In genomic region chr19:57434386-57435061, GRCh38 we compare ENCODE assay signal across 8 cellular contexts. TPM values are rescaled to one million over a fixed set of nuclear protein-coding genes. Genes with fewer than 3 reads are reported as not detected.
DNase-seq lines count a peak whose midpoint lies in the region; ATAC-seq, FAIRE-seq and TF ChIP-seq lines count a peak whose summit lies in the region.

No MANE protein-coding gene starts in this region.

- 46% methylated on average over 15 of the region's 15 CpGs for WGBS in A549 (ENCODE audit: missing lambda C conversion rate)

- in situ Hi-C loops in ACHN (cut with HindIII; ENCODE audit: low pct_ligation_motif_present, low pct_unique_long_range_greater_than_20kb, low sequenced_read_pairs) = no loop called here

- ATAC-seq in A549 (peak; percentile 13 to 25; a peak in 3 of 6 replicates), GM18868 (IDR thresholded peaks at IDR 0.05; ENCODE audit: unreplicated experiment) (peak; percentile 15)
- no peak for ATAC-seq in central memory CD8-positive, alpha-beta T cell (replicated peaks; ENCODE audit: extremely low read depth, poor library complexity, severe bottlenecking)

- no peak for FAIRE-seq in A549 (lab: Jason Lieb, UNC)

- POLR2A ChIA-PET in A549 (lab: Yijun Ruan, JAX) = interaction anchor here (0.6 kb wide), 1 partner anchor 568 kb away, joined by 3 read pairs; the partner anchor contains the start of gene ZNF606

- no peaks in the 10 kb centered on the region for H3K27me3 Mint-ChIP-seq in central memory CD8-positive, alpha-beta T cell

- no peak for TF ChIP-seq POLR2A in A549 (IDR thresholded peaks at IDR 0.05; ENCODE audit: low read length)

- H3K4me1 Mint-ChIP-seq in central memory CD8-positive, alpha-beta T cell = peaks cover 34% of the 10 kb centered on the region

- DNase-seq in A549 (ENCODE audit: low read depth in 1 of 2, low spot score in 1 of 2) (no peak), HuH-7 (ENCODE audit: low spot score) (peak; percentile 20), ACHN (no peak)
- no peak for DNase-seq in central memory CD8-positive, alpha-beta T cell (ENCODE audit: low spot score in 2 of 2)
- DNase-seq in stimulated activated naive CD4-positive, alpha-beta T cell treated with Interleukin-2 at 50 U/mL for 16 hours (lab: John Stamatoyannopoulos, UW) = no peak
- DNase-seq in stimulated activated CD4-positive, alpha-beta T cell treated with anti-CD3 and anti-CD28 coated beads, Interleukin-15, amount 100 ng/mL, for 24 hours = no peak

- H3K4me1 ChIP-seq in A549 = no peaks in the 10 kb centered on the region
- peaks cover 0 to 18% of the 10 kb centered on the region in 2 donors for H3K4me1 ChIP-seq in muscle layer of duodenum (ENCODE audit: control insufficient read depth in 1 of 2, insufficient read depth in 2 of 2, low read length in 2 of 2)

- H3K9me3 Mint-ChIP-seq in central memory CD8-positive, alpha-beta T cell = peaks cover 5% of the 10 kb centered on the region

- CTCF ChIA-PET in A549 (lab: Yijun Ruan, JAX) = interaction anchor here (0.7 to 0.9 kb wide), 2 partner anchors 17 to 20 kb away, joined by 3 read pairs; no protein-coding TSS in a partner anchor

- H3K27me3 ChIP-seq in muscle layer of duodenum (ENCODE audit: low read depth, low read length) = no peaks in the 10 kb centered on the region

- H3K4me3 Mint-ChIP-seq in central memory CD8-positive, alpha-beta T cell = peak overlapping the region; percentile 91

- H3K36me3 Mint-ChIP-seq in central memory CD8-positive, alpha-beta T cell (ENCODE audit: insufficient read depth) = peaks cover 6% of the 10 kb centered on the region

- peaks cover 0 to 13% of the 10 kb centered on the region in 2 donors for H3K36me3 ChIP-seq in muscle layer of duodenum (ENCODE audit: control insufficient read depth in 1 of 2, insufficient read depth in 2 of 2, low read length in 2 of 2)

- no peak for TF ChIP-seq EP300 in A549 (IDR thresholded peaks at IDR 0.05)

- H3K27ac ChIP-seq in A549 = peak overlapping the region; percentile 52 to 61
- H3K27ac ChIP-seq in muscle layer of duodenum (ENCODE audit: low read length) = no peak overlapping the region

- H3K9me3 ChIP-seq in A549 = peaks cover 79% of the 10 kb centered on the region
- peaks cover 0 to 5% of the 10 kb centered on the region in 2 donors for H3K9me3 ChIP-seq in muscle layer of duodenum (ENCODE audit: control insufficient read depth in 1 of 2, low read length in 2 of 2)

- peak overlapping the region; percentile 77 for H3K4me2 ChIP-seq in A549

- TF ChIP-seq RAD21 in A549 (conservative IDR thresholded peaks at IDR 0.05 in 1 of 2, IDR thresholded peaks at IDR 0.05 in 1 of 2) = no peak

- no peak for TF ChIP-seq CTCF in A549 (IDR thresholded peaks at IDR 0.05)

- H3K4me3 ChIP-seq in A549 (peak overlapping the region; percentile 85), muscle layer of duodenum (ENCODE audit: low read depth in 1 of 2, low read length in 2 of 2) (peak overlapping the region; percentile 67 to 95)

- H3K27ac Mint-ChIP-seq in central memory CD8-positive, alpha-beta T cell (ENCODE audit: low read depth) = peak overlapping the region; percentile 92

TF ChIP-seq in A549, 52 proteins besides CTCF, POLR2A, EP300 and RAD21:
- 0 out of 2 replicates have a peak, but pooled peaks have one; percentile 29 for TF ChIP-seq CHD4 (IDR thresholded peaks at IDR 0.05; ENCODE audit: borderline replicate concordance)
- TF ChIP-seq ZC3H11A (IDR thresholded peaks at IDR 0.05) = no peak

RNA-seq across cellular contexts. Expression of gene ZNF749, which starts 0.6 kb away (rescaled TPM):
- polyA plus RNA-seq in A549 (2011; rRNA removed) (25.2 and 30.9 TPM in 2 replicates), A549 (2017; fragmentation: RNase III; extraction: RNeasy Plus Mini Kit Qiagen cat#74134 plus additional on column Dnase treatment) (11.7 to 12.6 TPM (median 12.4 TPM) in 3 replicates)
- polyA plus RNA-seq in A549 (2012; cell fraction: cytosol; rRNA removed) = 17.0 and 18.6 TPM in 2 replicates
- polyA plus RNA-seq in A549 (2012; cell fraction: nucleus; rRNA removed) = 10.6 and 10.7 TPM in 2 replicates
- 23.9 and 34.3 TPM in 2 replicates for polyA minus RNA-seq in A549 (2011; rRNA and poly(A)+ RNA removed)

RNA-seq across cellular contexts. Expression of gene VN1R1, which starts 22.4 kb away (rescaled TPM):
- 0.19 and 0.30 TPM in 2 replicates for polyA plus RNA-seq in A549 (2011; rRNA removed)
- 0.05 TPM in 1 of 2 replicates, not detected in the other for polyA plus RNA-seq in A549 (2012; cell fraction: cytosol; rRNA removed)
- polyA plus RNA-seq in A549 (2012; cell fraction: nucleus; rRNA removed) = 0.04 and 0.11 TPM in 2 replicates
- polyA plus RNA-seq in A549 (2017; fragmentation: RNase III; extraction: RNeasy Plus Mini Kit Qiagen cat#74134 plus additional on column Dnase treatment) = 0.04 to 0.16 TPM (median 0.05 TPM) in 3 replicates
- polyA minus RNA-seq in A549 (2011; rRNA and poly(A)+ RNA removed) = not detected in 2 replicates

RNA-seq across cellular contexts. Expression of gene ZNF17, which starts 23.6 kb away (rescaled TPM):
- polyA plus RNA-seq in A549 (2011; rRNA removed) (6.4 and 6.8 TPM in 2 replicates), A549 (2017; fragmentation: RNase III; extraction: RNeasy Plus Mini Kit Qiagen cat#74134 plus additional on column Dnase treatment) (3.8 to 4.1 TPM (median 4.0 TPM) in 3 replicates)
- polyA plus RNA-seq in A549 (2012; cell fraction: cytosol; rRNA removed) = 3.4 and 3.7 TPM in 2 replicates
- 2.6 and 2.7 TPM in 2 replicates for polyA plus RNA-seq in A549 (2012; cell fraction: nucleus; rRNA removed)
- polyA minus RNA-seq in A549 (2011; rRNA and poly(A)+ RNA removed) = 17.6 and 32.9 TPM in 2 replicates

RNA-seq across cellular contexts. Expression of gene ZNF772, which starts 42.8 kb away (rescaled TPM):
- polyA plus RNA-seq in A549 (2011; rRNA removed) (3.2 and 3.6 TPM in 2 replicates), A549 (2017; fragmentation: RNase III; extraction: RNeasy Plus Mini Kit Qiagen cat#74134 plus additional on column Dnase treatment) (2.0 to 2.3 TPM (median 2.3 TPM) in 3 replicates)
- 0.57 and 0.89 TPM in 2 replicates for polyA plus RNA-seq in A549 (2012; cell fraction: cytosol; rRNA removed)
- polyA plus RNA-seq in A549 (2012; cell fraction: nucleus; rRNA removed) = 0.48 and 0.58 TPM in 2 replicates
- 5.1 and 6.9 TPM in 2 replicates for polyA minus RNA-seq in A549 (2011; rRNA and poly(A)+ RNA removed)

RNA-seq across cellular contexts. Expression of gene ZNF548, which starts 44.9 kb away (rescaled TPM):
- polyA plus RNA-seq in A549 (2011; rRNA removed) = 9.6 and 11.3 TPM in 2 replicates
- 3.4 and 5.1 TPM in 2 replicates for polyA plus RNA-seq in A549 (2012; cell fraction: cytosol; rRNA removed)
- polyA plus RNA-seq in A549 (2012; cell fraction: nucleus; rRNA removed) = 4.7 and 11.0 TPM in 2 replicates
- 6.4 to 8.4 TPM (median 7.4 TPM) in 3 replicates for polyA plus RNA-seq in A549 (2017; fragmentation: RNase III; extraction: RNeasy Plus Mini Kit Qiagen cat#74134 plus additional on column Dnase treatment)
- polyA minus RNA-seq in A549 (2011; rRNA and poly(A)+ RNA removed) = 18.7 and 24.9 TPM in 2 replicates
